ENCODE assay signal across 1 cellular context in genomic region chr17:48037036-48037881, GRCh38.
TF ChIP-seq lines count a peak whose summit lies in the region.

COPZ2 (minus strand) TSS chr17:48037797; CDS start chr17:48037777, 20 bp downstream.

TF ChIP-seq in HepG2, 621 proteins besides CTCF, POLR2A, EP300 and RAD21 (continued from another document and continues in another):
- TF ChIP-seq NR0B2 (CRISPR knock-in tag; IDR thresholded peaks at IDR 0.05) (no peak), GRHL1 (CRISPR knock-in tag; conservative IDR thresholded peaks at IDR 0.05) (no peak), CREB3 (CRISPR knock-in tag; IDR thresholded peaks at IDR 0.05) (no peak), TEF (CRISPR knock-in tag; IDR thresholded peaks at IDR 0.05) (no peak), ZNF276 (CRISPR knock-in tag; IDR thresholded peaks at IDR 0.05; ENCODE audit: low read depth) (no peak), THRA (CRISPR knock-in tag; IDR thresholded peaks at IDR 0.05; ENCODE audit: borderline replicate concordance) (no peak), AHR (CRISPR knock-in tag; IDR thresholded peaks at IDR 0.05) (no peak), NCOA2 (CRISPR knock-in tag; IDR thresholded peaks at IDR 0.05) (no peak; the same call in 1 of the 2 replicates), ZNF646 (CRISPR knock-in tag; IDR thresholded peaks at IDR 0.05) (no peak), USF2 (IDR thresholded peaks at IDR 0.05; ENCODE audit: low read depth, low read length) (no peak), USF2 (CRISPR knock-in tag; IDR thresholded peaks at IDR 0.05; ENCODE audit: borderline replicate concordance) (no peak), SP4 (CRISPR knock-in tag; IDR thresholded peaks at IDR 0.05) (peak; percentile 60; the same call in 1 of the 2 replicates), AGO1 (IDR thresholded peaks at IDR 0.05; ENCODE audit: low read depth, low read length, poor library complexity, severe bottlenecking) (no peak), HES4 (CRISPR knock-in tag; IDR thresholded peaks at IDR 0.05; ENCODE audit: borderline replicate concordance) (no peak), DNMT1 (CRISPR knock-in tag; IDR thresholded peaks at IDR 0.05) (0 out of 2 replicates have a peak, but pooled peaks have one; percentile 50), IKZF1 (IDR thresholded peaks at IDR 0.05) (no peak), ZNF484 (CRISPR knock-in tag; IDR thresholded peaks at IDR 0.05; ENCODE audit: borderline replicate concordance, low read depth) (0 out of 2 replicates have a peak, but pooled peaks have one; percentile 57), BCLAF1 (IDR thresholded peaks at IDR 0.05) (no peak), MTF1 (CRISPR knock-in tag; IDR thresholded peaks at IDR 0.05) (no peak), ZNF512B (CRISPR knock-in tag; IDR thresholded peaks at IDR 0.05; ENCODE audit: borderline replicate concordance) (peak; percentile 74; the same call in 1 of the 2 replicates)
